In the genomic region with DNA sequence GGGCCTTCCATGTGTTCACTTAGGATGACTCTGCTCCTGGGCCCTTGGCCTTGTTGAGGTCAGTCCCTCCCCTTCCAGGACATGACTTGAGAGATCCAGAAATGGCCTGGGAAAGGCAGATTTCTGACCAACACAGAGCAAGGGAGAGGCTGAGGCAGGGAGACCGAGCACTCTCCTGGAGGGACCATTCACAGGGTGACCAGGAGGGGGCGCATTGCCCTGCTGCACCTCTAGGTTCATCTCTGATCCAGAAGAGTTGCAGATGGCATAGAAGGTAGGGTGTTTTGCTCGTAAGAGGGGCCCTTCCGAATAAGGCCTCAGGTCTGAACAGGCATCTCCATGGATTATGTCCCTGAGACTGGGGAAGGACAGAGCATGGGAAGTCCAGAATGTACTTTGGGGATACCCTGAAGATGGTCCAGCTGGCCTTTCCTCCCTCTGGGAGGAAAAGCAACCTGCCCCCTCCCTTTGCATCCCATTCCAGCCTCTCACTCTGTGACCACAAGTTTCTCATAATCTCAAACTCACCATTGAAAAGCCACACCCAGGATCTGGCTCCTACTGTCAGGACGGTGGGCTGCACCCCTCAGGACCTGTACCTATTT, we compare ENCODE assay signal across 8 cellular contexts. TPM values are rescaled to one million over a fixed set of nuclear protein-coding genes. Genes with fewer than 3 reads are reported as not detected.
DNase-seq lines count a peak whose midpoint lies in the region; TF ChIP-seq lines count a peak whose summit lies in the region.
"Had no signal": no experiment of that assay in that cellular context is flagged by ENCODE, and none has a peak within 500 bp of the region (broad histone marks: within the 10 kb centered on the region; RNA-seq: fewer than 3 reads in every experiment).

No MANE protein-coding gene starts in this region.

- H3K27me3 ChIP-seq in ascending aorta (no peaks in the 10 kb centered on the region), liver (ENCODE audit: control insufficient read depth in 4 of 4, insufficient read depth in 4 of 4, low read length in 3 of 4) (peaks cover 0 to 2% (median 0%) of the 10 kb centered on the region in 4 donors)

- no peaks in the 10 kb centered on the region for H3K9me3 ChIP-seq in ascending aorta
- H3K9me3 ChIP-seq in liver (ENCODE audit: control insufficient read depth in 4 of 4, low read length in 3 of 4): no peaks in the 10 kb centered on the region

- DNase-seq in ascending aorta (ENCODE audit: low spot score in 2 of 2) (no peak), midbrain (lab: John Stamatoyannopoulos, UW) (no peak), NCI-H1694 (lab: John Stamatoyannopoulos, UW) (no peak), NCI-H146 treated with DMSO at 0.1 percent for 48 hours (lab: John Stamatoyannopoulos, UW; ENCODE audit: unreplicated experiment) (no peak)

- intact Hi-C loops in ascending aorta (cut with DNase I): no loop called here

- no peak overlapping the region for H3K27ac ChIP-seq in ascending aorta
- H3K27ac ChIP-seq in liver (ENCODE audit: low read depth in 1 of 2, low read length in 2 of 2): no peak overlapping the region
- H3K27ac ChIP-seq: SK-N-MC had no signal

- TF ChIP-seq RAD21 in liver (IDR thresholded peaks at IDR 0.05): peak; percentile 41 to 69

- no peaks in the 10 kb centered on the region for H3K4me1 ChIP-seq in ascending aorta
- H3K4me1 ChIP-seq in liver (ENCODE audit: control insufficient read depth in 4 of 4, insufficient read depth in 4 of 4, low read length in 3 of 4): peaks cover 0 to 4% (median 1%) of the 10 kb centered on the region in 4 donors

- H3K36me3 ChIP-seq in ascending aorta: no peaks in the 10 kb centered on the region
- no peaks in the 10 kb centered on the region for H3K36me3 ChIP-seq in liver (ENCODE audit: control insufficient read depth in 4 of 4, insufficient read depth in 3 of 4, low read depth in 1 of 4, low read length in 3 of 4)

- H3K4me3 ChIP-seq in ascending aorta (no peak overlapping the region), liver (ENCODE audit: low read depth in 1 of 3, low read length in 3 of 3) (no peak overlapping the region)
- H3K4me3 ChIP-seq: SK-N-MC had no signal

- no peak overlapping the region for H3K9ac ChIP-seq in liver (ENCODE audit: low read depth in 1 of 2, low read length in 2 of 2)

- TF ChIP-seq CTCF in GM12872 (IDR thresholded peaks at IDR 0.05; ENCODE audit: insufficient read depth, low read depth, low read length) (peak; percentile 86), LNCAP (IDR thresholded peaks at IDR 0.05) (peak; percentile 67), ascending aorta (IDR thresholded peaks at IDR 0.05) (peak; percentile 14 to 37 (median 26)), liver (IDR thresholded peaks at IDR 0.05; ENCODE audit: low read depth, low read length, missing input control) (peak; percentile 48)

- 64% methylated on average over 5 of the region's 5 CpGs for WGBS in liver

TF ChIP-seq in liver, 16 proteins besides CTCF, POLR2A, EP300 and RAD21:
- TF ChIP-seq, protein P1, sequence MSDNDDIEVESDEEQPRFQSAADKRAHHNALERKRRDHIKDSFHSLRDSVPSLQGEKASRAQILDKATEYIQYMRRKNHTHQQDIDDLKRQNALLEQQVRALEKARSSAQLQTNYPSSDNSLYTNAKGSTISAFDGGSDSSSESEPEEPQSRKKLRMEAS (IDR thresholded peaks at IDR 0.05): no peak

RNA-seq across cellular contexts. Expression of a gene that starts 6.6 kb away (rescaled TPM):
- total RNA-seq in ascending aorta (not detected), liver (not detected)
- under 1 TPM in 1 of 2 donors, not detected in 1; 0.03 TPM for polyA plus RNA-seq in liver

Comparison
In these comparisons a context has a peak if more than half of its experiments do, and no peak if none do; other contexts are left out.
1. CTCF ChIP-seq: peak in every context shown above with its lines; median percentile 86 in GM12872; 67 in LNCAP; 48 in liver; 26 in ascending aorta.